ENCODE assay signal across 8 cellular contexts in genomic region chr5:151684690-151685361, GRCh38. TPM values are rescaled to one million over a fixed set of nuclear protein-coding genes. Genes with fewer than 3 reads are reported as not detected.
A peak's percentile ranks its signal among the peaks of the same experiment; 100 is the strongest.
DNase-seq lines count a peak whose midpoint lies in the region; ATAC-seq and TF ChIP-seq lines count a peak whose summit lies in the region.

No MANE protein-coding gene starts in this region.

- H3K4me3 ChIP-seq in PC-9 (no peak overlapping the region), fibroblast of mammary gland (ENCODE audit: control insufficient read depth, low read depth, low read length) (peak overlapping the region; percentile 99)

- H3K4me1 ChIP-seq in PC-9 (replicated peaks; ENCODE audit: insufficient read depth): peaks cover 29% of the 10 kb centered on the region

- H3K27ac ChIP-seq in PC-9: 0 out of 2 replicates have a peak overlapping the region, but pooled peaks have one; percentile 1

- POLR2A ChIA-PET in PC-9 (lab: Charles Lee; ENCODE audit: unreplicated experiment): interaction anchor here (0.6 to 0.7 kb wide), 4 partner anchors 14 to 432 kb away, joined by 3 to 9 read pairs (median 4); partner anchors contain the start of genes G3BP1 and GM2A

- H3K27me3 ChIP-seq in PC-9 (ENCODE audit: insufficient read depth, low read depth): no peaks in the 10 kb centered on the region

- H3F3A ChIP-seq in PC-9 (ENCODE audit: insufficient read depth, low read depth): peaks cover 6% of the 10 kb centered on the region; the same call in 1 of the 2 replicates

- intact Hi-C loops in PC-9 (cut with micrococcal nuclease; ENCODE audit: unreplicated experiment): loop anchor here (5.0 kb wide), 1 partner anchor 72 kb away; the partner anchor contains the start of gene ATOX1

- peak overlapping the region; percentile 55 for H3K4me2 ChIP-seq in PC-9

- no peaks in the 10 kb centered on the region for H3K9me2 ChIP-seq in PC-9 (ENCODE audit: insufficient read depth)

- H4K20me1 ChIP-seq in PC-9 (ENCODE audit: insufficient read depth): no peaks in the 10 kb centered on the region

- CTCF ChIA-PET in PC-9 (lab: Charles Lee): no interaction called here

- BruUV-seq in PC-9 (replicated peaks; lab: Mats Ljungman, UMichigan): no TSS peak

- H3K79me2 ChIP-seq in PC-9 (ENCODE audit: low read depth): no peaks in the 10 kb centered on the region

- no peak for ATAC-seq in GM18520 (IDR thresholded peaks at IDR 0.05; ENCODE audit: unreplicated experiment)
- no peak for ATAC-seq in GM21825 (IDR thresholded peaks at IDR 0.05; ENCODE audit: unreplicated experiment)

- H3K36me3 ChIP-seq in PC-9 (ENCODE audit: low read depth): no peaks in the 10 kb centered on the region

- H3K9me3 ChIP-seq in PC-9 (ENCODE audit: insufficient read depth, low read depth): no peaks in the 10 kb centered on the region

- H2AFZ ChIP-seq in PC-9: no peak overlapping the region

- peak; percentile 99 for DNase-seq in EH (ENCODE audit: low read depth)
- peak; percentile 66 to 74 for DNase-seq in PC-9
- peak; percentile 97 for DNase-seq in fibroblast of mammary gland (ENCODE audit: low read depth)
- peak; percentile 89 for DNase-seq in non-pigmented ciliary epithelial cell (ENCODE audit: low read depth)
- DNase-seq in NCI-H1105 (lab: John Stamatoyannopoulos, UW): no peak
- DNase-seq in GM19240 (ENCODE audit: insufficient read length, low spot score): no peak

- peak; percentile 38; the same call in 1 of the 2 replicates for TF ChIP-seq CTCF in PC-9 (conservative IDR thresholded peaks at IDR 0.05)
- peak; percentile 37 for TF ChIP-seq CTCF in fibroblast of mammary gland (conservative IDR thresholded peaks at IDR 0.05; ENCODE audit: control insufficient read depth, insufficient read depth, low read depth, low read length)

RNA-seq across cellular contexts. Expression of gene SPARC, which starts 1.9 kb away (rescaled TPM):
- 68.7 and 84.1 TPM in 2 replicates for total RNA-seq in PC-9 (2021)

Comparison
In these comparisons a context has a peak if more than half of its experiments do, and no peak if none do; other contexts are left out.
1. DNase-seq: peak in EH (single experiment), PC-9 (2 of 2), fibroblast of mammary gland (single experiment) and non-pigmented ciliary epithelial cell (single experiment); none in NCI-H1105 (single experiment) and GM19240 (single experiment).